In the genomic region with DNA sequence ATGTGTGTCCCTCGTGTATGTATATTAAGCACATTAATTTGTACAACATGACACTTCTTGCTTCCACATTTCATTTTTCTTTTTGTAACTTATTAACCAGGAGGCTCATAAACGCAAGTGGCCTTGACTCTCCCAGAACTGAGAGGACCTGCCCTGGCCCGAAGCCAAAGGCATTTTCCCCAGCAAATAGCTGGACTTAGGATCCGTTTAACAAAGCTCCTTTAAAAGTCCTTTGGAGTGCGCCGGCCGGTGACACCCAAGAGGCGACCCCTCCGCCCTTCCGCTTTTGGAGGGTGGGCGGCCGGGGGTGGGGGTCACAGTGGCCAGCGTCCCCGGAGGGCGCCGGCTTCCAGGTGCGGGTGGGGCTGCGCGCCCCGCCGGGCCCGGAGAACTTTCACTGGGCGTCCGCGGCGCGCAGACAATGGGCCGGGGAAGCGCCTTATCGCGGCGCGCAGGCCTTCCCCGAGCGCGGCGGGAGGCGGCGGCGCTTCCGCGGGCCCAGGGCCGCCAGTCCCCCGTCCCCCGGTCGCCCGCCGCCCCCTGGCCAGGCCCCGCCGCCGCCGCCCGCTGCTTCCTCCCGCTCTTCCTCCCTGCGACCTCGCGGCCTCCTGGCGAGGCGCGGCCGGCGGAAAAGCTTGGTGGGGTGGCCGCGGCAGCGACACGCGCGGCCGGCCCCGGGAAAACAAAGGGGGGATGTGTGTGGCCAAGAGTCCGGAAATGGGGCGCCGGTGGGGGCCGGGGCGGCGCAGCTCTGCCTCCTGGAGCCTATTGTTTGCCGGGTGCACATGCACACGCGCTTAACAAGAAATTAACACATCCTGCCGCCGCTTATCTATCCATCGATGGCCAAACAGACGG, we compare ENCODE assay signal across 8 cellular contexts.
DNase-seq lines count a peak whose midpoint lies in the region; ATAC-seq and TF ChIP-seq lines count a peak whose summit lies in the region.

No MANE protein-coding gene starts in this region.

- POLR2A ChIA-PET in CD8-positive, alpha-beta memory T cell (lab: Charles Lee), result no interaction called here

- H3K4me3 ChIP-seq in LNCaP clone FGC (ENCODE audit: low read depth, low read length), result no peak overlapping the region
- peak overlapping the region; percentile 24 for H3K4me3 ChIP-seq in epithelial cell of esophagus (ENCODE audit: low read length)
- no peak overlapping the region for H3K4me3 ChIP-seq in CD8-positive, alpha-beta memory T cell (ENCODE audit: low read length)

- CTCF ChIA-PET in CD8-positive, alpha-beta memory T cell (lab: Charles Lee), result no interaction called here

- H3K27ac ChIP-seq in CD8-positive, alpha-beta memory T cell (ENCODE audit: low read depth, low read length), result no peak overlapping the region

- no peak overlapping the region for H3K27ac Mint-ChIP-seq in CD8-positive, alpha-beta memory T cell

- no peaks in the 10 kb centered on the region for H3K27me3 ChIP-seq in CD8-positive, alpha-beta memory T cell (ENCODE audit: insufficient read depth, low read length, poor library complexity, severe bottlenecking)

- TF ChIP-seq CTCF in LNCaP clone FGC (IDR thresholded peaks at IDR 0.05; ENCODE audit: control insufficient read depth, extremely low read depth, insufficient read depth) (no peak), epithelial cell of esophagus (IDR thresholded peaks at IDR 0.05; ENCODE audit: insufficient read depth, low read depth, low read length, missing control alignments) (no peak)

- no peak for ATAC-seq in HG03342 (IDR thresholded peaks at IDR 0.05; ENCODE audit: unreplicated experiment)

- no peak overlapping the region for H3K4me3 Mint-ChIP-seq in CD8-positive, alpha-beta memory T cell

- H3K36me3 ChIP-seq in CD8-positive, alpha-beta memory T cell (ENCODE audit: insufficient read depth, low read length), result no peaks in the 10 kb centered on the region

- H3K9me3 ChIP-seq in CD8-positive, alpha-beta memory T cell (ENCODE audit: low read length), result no peaks in the 10 kb centered on the region

- no peaks in the 10 kb centered on the region for H3K36me3 Mint-ChIP-seq in CD8-positive, alpha-beta memory T cell

- peaks cover 0 to 8% (median 3%) of the 10 kb centered on the region in 3 donors for H3K4me1 Mint-ChIP-seq in CD8-positive, alpha-beta memory T cell

- peaks cover 14 to 45% of the 10 kb centered on the region in 2 donors for H3K27me3 Mint-ChIP-seq in CD8-positive, alpha-beta memory T cell

- H3K9me3 Mint-ChIP-seq in CD8-positive, alpha-beta memory T cell, result peaks cover 0 to 9% (median 6%) of the 10 kb centered on the region in 5 donors

- DNase-seq in AG08395 (ENCODE audit: low spot score), result peak; percentile 44
- peak; percentile 11 for DNase-seq in LNCaP clone FGC (ENCODE audit: low read depth)
- DNase-seq in epithelial cell of esophagus (ENCODE audit: low read depth), result peak; percentile 29
- DNase-seq in lung microvascular endothelial cell (ENCODE audit: low read depth in 2 of 2), result peak; percentile 97 to 98
- peak; percentile 61 for DNase-seq in ureter (ENCODE audit: low spot score)
- no peak for DNase-seq in NK-92 (lab: John Stamatoyannopoulos, UW; ENCODE audit: unreplicated experiment)
- DNase-seq in CD8-positive, alpha-beta memory T cell, result no peak

- no peaks in the 10 kb centered on the region for H3K4me1 ChIP-seq in CD8-positive, alpha-beta memory T cell (ENCODE audit: insufficient read depth, low read length)

Comparison
In these comparisons a context has a peak if more than half of its experiments do, and no peak if none do; other contexts are left out.
1. DNase-seq: peak in AG08395 (single experiment), LNCaP clone FGC (single experiment), epithelial cell of esophagus (single experiment), lung microvascular endothelial cell (2 of 2) and ureter (single experiment); none in NK-92 (single experiment) and CD8-positive, alpha-beta memory T cell (0 of 5).